Comparison of ENCODE assay signal across 10 cellular contexts in genomic region chr11:117827521-117828511, GRCh38. TPM values are rescaled to one million over a fixed set of nuclear protein-coding genes. Genes with fewer than 3 reads are reported as not detected.
DNase-seq lines count a peak whose midpoint lies in the region; ATAC-seq, FAIRE-seq and TF ChIP-seq lines count a peak whose summit lies in the region.
"Had no signal": no experiment of that assay in that cellular context is flagged by ENCODE, and none has a peak within 500 bp of the region (broad histone marks: within the 10 kb centered on the region; RNA-seq: fewer than 3 reads in every experiment).

No MANE protein-coding gene starts in this region.

- no peak overlapping the region for H3K4me3 Mint-ChIP-seq in Calu3 (ENCODE audit: low read depth, unreplicated experiment)
- no peak overlapping the region for H3K4me3 Mint-ChIP-seq in chondrocyte (ENCODE audit: unreplicated experiment)
- H3K4me3 Mint-ChIP-seq in MCF 10A (ENCODE audit: unreplicated experiment): no peak overlapping the region

- no peaks in the 10 kb centered on the region for H3K9me3 Mint-ChIP-seq in Calu3 (ENCODE audit: low read depth, unreplicated experiment)
- no peaks in the 10 kb centered on the region for H3K9me3 Mint-ChIP-seq in chondrocyte (ENCODE audit: low read depth)
- H3K9me3 Mint-ChIP-seq in MCF 10A (ENCODE audit: unreplicated experiment): no peaks in the 10 kb centered on the region

- TF ChIP-seq CTCF in Calu3 (IDR thresholded peaks at IDR 0.05; ENCODE audit: unreplicated experiment) (no peak), Loucy (conservative IDR thresholded peaks at IDR 0.05; ENCODE audit: low read length) (no peak), chondrocyte (IDR thresholded peaks at IDR 0.05) (no peak), pancreas (IDR thresholded peaks at IDR 0.05) (no peak), mammary epithelial cell (conservative IDR thresholded peaks at IDR 0.05 in 1 of 2, IDR thresholded peaks at IDR 0.05 in 1 of 2; ENCODE audit: extremely low read depth in 1 of 2, insufficient read depth in 1 of 2, low read depth in 1 of 2, low read length in 2 of 2) (no peak), MCF 10A (IDR thresholded peaks at IDR 0.05; ENCODE audit: unreplicated experiment) (no peak)

- H2AFZ ChIP-seq in Loucy (ENCODE audit: low read length) (no peak overlapping the region), GM23248 (no peak overlapping the region), mammary epithelial cell (ENCODE audit: low read depth, low read length) (no peak overlapping the region)

- H3K9me3 ChIP-seq in Loucy (ENCODE audit: insufficient read depth, low read depth, low read length) (no peaks in the 10 kb centered on the region), pancreas (no peaks in the 10 kb centered on the region), GM23248 (ENCODE audit: low read depth) (no peaks in the 10 kb centered on the region), mammary epithelial cell (replicated peaks; ENCODE audit: insufficient read depth, low read length) (no peaks in the 10 kb centered on the region)

- no peak for FAIRE-seq in pancreas (lab: Jason Lieb, UNC)
- FAIRE-seq: keratinocyte had no signal

- H4K20me1 ChIP-seq in Loucy (ENCODE audit: insufficient read depth, low read length, poor library complexity, severe bottlenecking) (no peaks in the 10 kb centered on the region), GM23248 (ENCODE audit: insufficient read depth) (no peaks in the 10 kb centered on the region), mammary epithelial cell (ENCODE audit: insufficient read depth, low read length) (no peaks in the 10 kb centered on the region)

- peaks cover 54% of the 10 kb centered on the region for H3K4me1 Mint-ChIP-seq in Calu3 (ENCODE audit: low read depth, unreplicated experiment)
- peaks cover 2% of the 10 kb centered on the region for H3K4me1 Mint-ChIP-seq in chondrocyte (ENCODE audit: low read depth)
- H3K4me1 Mint-ChIP-seq in MCF 10A (ENCODE audit: insufficient read depth, unreplicated experiment): peaks cover 12% of the 10 kb centered on the region

- peak overlapping the region; percentile 90 for H3K4me2 ChIP-seq in Loucy (ENCODE audit: low read depth, low read length, poor library complexity, severe bottlenecking)
- H3K4me2 ChIP-seq in GM23248 (ENCODE audit: unreplicated experiment): no peak overlapping the region
- H3K4me2 ChIP-seq in mammary epithelial cell (ENCODE audit: insufficient read depth, low read depth, low read length): no peak overlapping the region

- H3K4me1 ChIP-seq in Loucy (ENCODE audit: insufficient read depth, low read length, poor library complexity, severe bottlenecking) (peaks cover 97% of the 10 kb centered on the region), pancreas (peaks cover 6 to 15% (median 12%) of the 10 kb centered on the region in 3 donors), GM23248 (ENCODE audit: insufficient read depth) (no peaks in the 10 kb centered on the region), mammary epithelial cell (ENCODE audit: insufficient read depth, low read length) (peaks cover 27% of the 10 kb centered on the region)

- H3K27me3 Mint-ChIP-seq in Calu3 (ENCODE audit: unreplicated experiment) (no peaks in the 10 kb centered on the region), chondrocyte (ENCODE audit: low read depth) (peaks cover 2% of the 10 kb centered on the region), MCF 10A (ENCODE audit: insufficient read depth, unreplicated experiment) (peaks cover 21% of the 10 kb centered on the region)

- BruUV-seq in Calu3 (replicated peaks; lab: Mats Ljungman, UMichigan): TSS peak; percentile 74
- no TSS peak for BruUV-seq in mammary epithelial cell (replicated peaks; lab: Mats Ljungman, UMichigan)
- BruUV-seq in MCF 10A (replicated peaks; lab: Mats Ljungman, UMichigan): no TSS peak

- H3F3A ChIP-seq in Loucy (ENCODE audit: low read depth): peaks cover 8% of the 10 kb centered on the region; the same call in 1 of the 2 replicates
- H3F3A ChIP-seq in GM23248 (ENCODE audit: insufficient read depth): no peaks in the 10 kb centered on the region

- H3K27ac ChIP-seq in pancreas (peak overlapping the region; percentile 53 to 91 (median 72)), GM23248 (no peak overlapping the region), mammary epithelial cell (ENCODE audit: insufficient read depth, low read depth, low read length) (no peak overlapping the region)
- H3K27ac ChIP-seq: cardiac muscle cell had no signal

- ATAC-seq in pancreas: peak; percentile 7 to 26 (median 21)

- WGBS in pancreas, 2 donors: 62 to 63% methylated on average over 14 to 15 of the region's 15 CpGs
- whole genome bisulfite sequencing in GM23248 (ENCODE audit: low coverage in 1 of 2, low lambda C conversion rate in 2 of 2, missing lambda C conversion rate in 2 of 2), 2 experiments: 54 to 62% methylated on average over 12 to 13 of the region's 15 CpGs
- 89% methylated on average over 8 of the region's 15 CpGs for WGBS in mammary epithelial cell (ENCODE audit: low coverage, missing lambda C conversion rate)

- POLR2A ChIA-PET in MCF 10A (lab: Yijun Ruan, JAX): no interaction called here

- DNase-seq in Calu3 (no peak), chondrocyte (ENCODE audit: low spot score) (peak; percentile 77), pancreas (peak in 3 of 6 donors; percentile 21 to 70 (median 61)), GM23248 (no peak), NCI-H128 (lab: John Stamatoyannopoulos, UW; ENCODE audit: unreplicated experiment) (no peak), mammary epithelial cell (no peak), MCF 10A (ENCODE audit: unreplicated experiment) (no peak)

- peaks cover 32% of the 10 kb centered on the region for H3K79me2 ChIP-seq in Loucy (ENCODE audit: insufficient read depth, low read length)
- no peaks in the 10 kb centered on the region for H3K79me2 ChIP-seq in GM23248 (ENCODE audit: insufficient read depth)
- no peaks in the 10 kb centered on the region for H3K79me2 ChIP-seq in mammary epithelial cell (ENCODE audit: insufficient read depth, low read length)

- H3K27ac Mint-ChIP-seq in Calu3 (ENCODE audit: unreplicated experiment): peak overlapping the region; percentile 47
- H3K27ac Mint-ChIP-seq in chondrocyte (ENCODE audit: unreplicated experiment): no peak overlapping the region
- no peak overlapping the region for H3K27ac Mint-ChIP-seq in MCF 10A (ENCODE audit: low read depth, unreplicated experiment)

- H3K9ac ChIP-seq in Loucy (ENCODE audit: low read depth, low read length, poor library complexity, severe bottlenecking) (peak overlapping the region; percentile 79), GM23248 (no peak overlapping the region), mammary epithelial cell (ENCODE audit: insufficient read depth, low read length) (no peak overlapping the region)

- dilution Hi-C loops in mammary epithelial cell (cut with HindIII; ENCODE audit: low sequenced_read_pairs): no loop called here

- in situ Hi-C loops in GM23248 (cut with MboI): no loop called here
- in situ Hi-C loops in mammary epithelial cell (cut with MboI; ENCODE audit: low sequenced_read_pairs in 2 of 2): no loop called here

- H3K36me3 Mint-ChIP-seq in Calu3 (ENCODE audit: insufficient read depth, unreplicated experiment): peaks cover 14% of the 10 kb centered on the region
- no peaks in the 10 kb centered on the region for H3K36me3 Mint-ChIP-seq in chondrocyte (ENCODE audit: low read depth)
- no peaks in the 10 kb centered on the region for H3K36me3 Mint-ChIP-seq in MCF 10A (ENCODE audit: insufficient read depth, unreplicated experiment)

- H3K9me2 ChIP-seq in Loucy (replicated peaks; ENCODE audit: low read depth, low read length) (no peaks in the 10 kb centered on the region), GM23248 (ENCODE audit: insufficient read depth) (no peaks in the 10 kb centered on the region)

- H3K36me3 ChIP-seq in Loucy (ENCODE audit: insufficient read depth, low read length): no peaks in the 10 kb centered on the region
- no peaks in the 10 kb centered on the region for H3K36me3 ChIP-seq in pancreas
- H3K36me3 ChIP-seq in GM23248 (ENCODE audit: low read depth): no peaks in the 10 kb centered on the region
- H3K36me3 ChIP-seq in mammary epithelial cell (ENCODE audit: insufficient read depth, low read length): no peaks in the 10 kb centered on the region
- H3K36me3 ChIP-seq: cardiac muscle cell had no signal

- intact Hi-C loops in Calu3 (cut with micrococcal nuclease; ENCODE audit: unreplicated experiment): no loop called here
- intact Hi-C loops in pancreas (cut with DNase I): no loop called here
- intact Hi-C loops in mammary epithelial cell (cut with micrococcal nuclease): no loop called here
- intact Hi-C loops in MCF 10A (cut with micrococcal nuclease): no loop called here

- H3K27me3 ChIP-seq in Loucy (ENCODE audit: insufficient read depth, low read length, poor library complexity, severe bottlenecking): no peaks in the 10 kb centered on the region
- H3K27me3 ChIP-seq in pancreas: no peaks in the 10 kb centered on the region
- H3K27me3 ChIP-seq in GM23248 (replicated peaks; ENCODE audit: insufficient read depth): peaks cover 19% of the 10 kb centered on the region
- no peaks in the 10 kb centered on the region for H3K27me3 ChIP-seq in mammary epithelial cell (ENCODE audit: insufficient read depth, low read length)
- H3K27me3 ChIP-seq: cardiac muscle cell had no signal

- H3K4me3 ChIP-seq in Loucy (ENCODE audit: low read length, poor library complexity, severe bottlenecking): peak overlapping the region; percentile 66
- H3K4me3 ChIP-seq in pancreas: peak overlapping the region in 1 of 4 donors; percentile 6
- H3K4me3 ChIP-seq in GM23248: no peak overlapping the region
- no peak overlapping the region for H3K4me3 ChIP-seq in mammary epithelial cell (replicated peaks in 1 of 3; ENCODE audit: insufficient read depth in 1 of 3, low read depth in 2 of 3, low read length in 3 of 3)
- H3K4me3 ChIP-seq: cardiac muscle cell had no signal

- CTCF ChIA-PET in Calu3 (lab: Charles Lee) (interaction anchor here (0.7 to 1.9 kb wide), 7 partner anchors 11 to 402 kb away, joined by 3 to 10 read pairs (median 4); no protein-coding TSS in a partner anchor), mammary epithelial cell (lab: Charles Lee; ENCODE audit: low non-redundant PET) (no interaction called here), MCF 10A (lab: Yijun Ruan, JAX) (interaction anchor here (0.9 to 2.2 kb wide), 4 partner anchors 10 to 344 kb away, joined by 4 to 7 read pairs (median 6); no protein-coding TSS in a partner anchor)

RNA-seq across cellular contexts. Expression of gene FXYD2, which starts 3.3 kb away (rescaled TPM):
- total RNA-seq in Calu3 (2022) (7.9 and 9.0 TPM in 2 replicates), chondrocyte (not detected in 3 replicates), pancreas (100 to 1,000 TPM; 220 to 395 (median 314) TPM), mammary epithelial cell (not detected), MCF 10A (2022) (not detected in 2 replicates)
- polyA plus RNA-seq in pancreas (1,000 to 10,000 TPM; 1,418 to 2,509 TPM), GM23248 (2016; fragmentation: Nextera tagmentation; extraction: Ambion mirVana) (not detected in 2 replicates), mammary epithelial cell (0.11 TPM)
- total RNA-seq in GM23248 (2014; rRNA removed; shearing (Covaris generic)): not detected in 2 replicates
- not detected for polyA minus RNA-seq in mammary epithelial cell
- polyA plus RNA-seq: keratinocyte had no signal

RNA-seq across cellular contexts. Expression of gene DSCAML1, which starts 30.8 kb away (rescaled TPM):
- 0.07 and 0.27 TPM in 2 replicates for total RNA-seq in Calu3 (2022)
- not detected in 3 replicates for total RNA-seq in chondrocyte
- total RNA-seq in pancreas: 1 to 10 TPM in 5 of 6 donors, under 1 TPM in 1; 0.69 to 2.7 (median 1.8) TPM
- polyA plus RNA-seq in pancreas: 1 to 10 TPM; 1.7 to 1.9 TPM
- total RNA-seq in GM23248 (2014; rRNA removed; shearing (Covaris generic)): not detected in 2 replicates
- polyA plus RNA-seq in GM23248 (2016; fragmentation: Nextera tagmentation; extraction: Ambion mirVana): not detected in 2 replicates
- total RNA-seq in mammary epithelial cell: not detected
- polyA plus RNA-seq in mammary epithelial cell: 0.01 TPM
- polyA minus RNA-seq in mammary epithelial cell: not detected
- not detected in 2 replicates for total RNA-seq in MCF 10A (2022)
- polyA plus RNA-seq: cardiac muscle cell, keratinocyte had no signal

RNA-seq across cellular contexts. Expression of gene FXYD6, which starts 48.6 kb away (rescaled TPM):
- total RNA-seq in Calu3 (2022) (0.61 and 0.78 TPM in 2 replicates), chondrocyte (0.53 to 3.0 TPM (median 2.8 TPM) in 3 replicates), pancreas (10 to 100 TPM in 1 of 6 donors, 1 to 10 TPM in 5; 2.7 to 17.2 (median 6.5) TPM), mammary epithelial cell (under 1 TPM in 1 of 2 donors, not detected in 1; 0.21 TPM), MCF 10A (2022) (not detected in 2 replicates)
- polyA plus RNA-seq in pancreas (10 to 100 TPM; 14.3 to 48.0 TPM), GM23248 (2016; fragmentation: Nextera tagmentation; extraction: Ambion mirVana) (0.20 TPM in 1 of 2 replicates, not detected in the other), mammary epithelial cell (0.35 TPM)
- total RNA-seq in GM23248 (2014; rRNA removed; shearing (Covaris generic)): not detected in 2 replicates
- not detected for polyA minus RNA-seq in mammary epithelial cell
- polyA plus RNA-seq: keratinocyte had no signal

Comparison
In these comparisons a context has a peak if more than half of its experiments do, and no peak if none do; other contexts are left out.
1. H3K27ac ChIP-seq: peak in pancreas (4 of 4); none in GM23248 (single experiment) and mammary epithelial cell (single experiment).
2. RNA of gene FXYD2, which starts 3.3 kb away (total RNA-seq): 220 to 395 TPM in pancreas; 7.9 to 9.0 TPM in Calu3, not detected in mammary epithelial cell, not detected in chondrocyte, not detected in GM23248 and not detected in MCF 10A; every median in the first group is over 10 times any median in the second.